In genomic region chr10:6088721-6089333, GRCh38 we compare ENCODE assay signal across 8 cellular contexts. TPM values are rescaled to one million over a fixed set of nuclear protein-coding genes. Genes with fewer than 3 reads are reported as not detected.
A peak's percentile ranks its signal among the peaks of the same experiment; 100 is the strongest.
DNase-seq lines count a peak whose midpoint lies in the region; ATAC-seq and TF ChIP-seq lines count a peak whose summit lies in the region.

Gene RBM17, plus strand, starts transcription at chr10:6089034. Its CDS starts 8,032 bp downstream, at chr10:6097066.

- no peaks in the 10 kb centered on the region for H3K9me3 Mint-ChIP-seq in chondrocyte (ENCODE audit: low read depth)

- H3K36me3 ChIP-seq in BE2C: peaks cover 5% of the 10 kb centered on the region

- peak within 1 kb of the TSS; percentile 90 for H3K4me3 ChIP-seq in BE2C (ENCODE audit: low read depth, low read length)

- ATAC-seq in GM19043 (IDR thresholded peaks at IDR 0.05; ENCODE audit: low read depth, unreplicated experiment) (peak; percentile 72), HG03378 (IDR thresholded peaks at IDR 0.05; ENCODE audit: unreplicated experiment) (peak; percentile 81)

- peak; percentile 99 for TF ChIP-seq CTCF in BE2C (IDR thresholded peaks at IDR 0.05; ENCODE audit: low read depth, low read length)
- TF ChIP-seq CTCF in chondrocyte (IDR thresholded peaks at IDR 0.05): peak; percentile 100

- H3K4me1 Mint-ChIP-seq in chondrocyte (ENCODE audit: low read depth): peaks cover 36% of the 10 kb centered on the region

- peaks cover 2% of the 10 kb centered on the region for H3K27me3 Mint-ChIP-seq in chondrocyte (ENCODE audit: low read depth)

- DNase-seq in BE2C (peak; percentile 87), NCI-H446 treated with DMSO at 0.1 percent for 48 hours (lab: John Stamatoyannopoulos, UW) (peak; percentile 89), chondrocyte (ENCODE audit: low spot score) (peak; percentile 95), kidney glomerular epithelial cell (lab: John Stamatoyannopoulos, UW) (peak; percentile 89)
- peak; percentile 97 for DNase-seq in activated CD4-positive, alpha-beta T cell treated with anti-CD3 and anti-CD28 coated beads for 24 hours (ENCODE audit: low read depth in 2 of 2)
- peak; percentile 94 to 96 for DNase-seq in stimulated activated CD4-positive, alpha-beta T cell treated with anti-CD3 and anti-CD28 coated beads, Interleukin-1b, Interleukin-23, amount 100 ng/mL, for 1 hour (ENCODE audit: low read depth in 2 of 2)

- H3K27ac Mint-ChIP-seq in chondrocyte (ENCODE audit: unreplicated experiment): peak within 1 kb of the TSS; percentile 88

- H3K27me3 ChIP-seq in BE2C: peaks cover 5% of the 10 kb centered on the region

- peak within 1 kb of the TSS; percentile 90 for H3K4me3 Mint-ChIP-seq in chondrocyte (ENCODE audit: unreplicated experiment)

- no peaks in the 10 kb centered on the region for H3K4me1 ChIP-seq in BE2C

- H3K36me3 Mint-ChIP-seq in chondrocyte (ENCODE audit: low read depth): no peaks in the 10 kb centered on the region

- H3K9me3 ChIP-seq in BE2C: no peaks in the 10 kb centered on the region

RNA-seq across cellular contexts. Expression of gene RBM17, which starts in this region (rescaled TPM):
- 128 TPM for polyA plus RNA-seq in BE2C (2012; ENCODE audit: insufficient read depth, insufficient read length, low read depth)
- 56.3 to 59.0 TPM (median 57.0 TPM) in 3 replicates for total RNA-seq in chondrocyte

Comparison
In these comparisons a context has a peak if more than half of its experiments do, and no peak if none do; other contexts are left out.
1. Peak in every context shown above with its lines: DNase-seq, ATAC-seq and H3K4me3 ChIP-seq.